ENCODE assay signal across 22 cellular contexts in genomic region chr2:1714291-1715064, GRCh38. TPM values are rescaled to one million over a fixed set of nuclear protein-coding genes. Genes with fewer than 3 reads are reported as not detected.
DNase-seq lines count a peak whose midpoint lies in the region; ATAC-seq, FAIRE-seq and TF ChIP-seq lines count a peak whose summit lies in the region.
"Had no signal": no experiment of that assay in that cellular context is flagged by ENCODE, and none has a peak within 500 bp of the region (broad histone marks: within the 10 kb centered on the region; RNA-seq: fewer than 3 reads in every experiment).

No MANE protein-coding gene starts in this region.

- no peak for DNase-seq in HepG2 (ENCODE audit: low spot score)
- no peak for DNase-seq in glutamatergic neuron
- no peak for DNase-seq in gastrocnemius medialis
- DNase-seq in stimulated activated naive CD8-positive, alpha-beta T cell treated with anti-CD3 and anti-CD28 coated beads, Interleukin-15, amount 100 ng/mL, for 72 hours = no peak
- DNase-seq in activated T-cell treated with anti-CD3 and anti-CD28 coated beads, Interleukin-2, amount 50 U/mL, for 48 hours = no peak
- DNase-seq in stimulated activated naive CD8-positive, alpha-beta T cell treated with anti-CD3 and anti-CD28 coated beads, Interleukin-15, Interleukin-2, amounts not matched to agents 100 U/mL and 50 U/mL, for 24 hours = no peak
- no peak for DNase-seq in SIG-M5 treated with dmso at 0.1 percent for 504 hours (lab: John Stamatoyannopoulos, UW; ENCODE audit: unreplicated experiment)
- DNase-seq: DMS 273 treated with DMSO at 0.1 percent for 48 hours; GF-D8; Karpas-422; midbrain; NCI-H1092 treated with DMSO at 0.1 percent for 48 hours; NCI-H524; stimulated activated CD4-positive, alpha-beta T cell treated with anti-CD3 and anti-CD28 coated beads, Interleukin-4, amount 100 ng/mL, for 1 hour had no signal

- H4K20me1 ChIP-seq in HepG2 (ENCODE audit: insufficient read depth, low read length) = no peaks in the 10 kb centered on the region

- H3K9ac ChIP-seq in liver (ENCODE audit: low read depth in 1 of 2, low read length in 2 of 2) = no peak overlapping the region
- H3K9ac ChIP-seq in HepG2 (ENCODE audit: insufficient read depth, low read depth, low read length) = no peak overlapping the region
- H3K9ac ChIP-seq: neural progenitor cell had no signal

- no peak for FAIRE-seq in HepG2 (lab: Jason Lieb, UNC)
- FAIRE-seq: A549, GM12891, kidney had no signal

- TF ChIP-seq EP300 in HepG2 (IDR thresholded peaks at IDR 0.05; ENCODE audit: low read depth in 2 of 2, low read length in 2 of 2) = no peak
- TF ChIP-seq EP300 in HepG2 (CRISPR knock-in tag; IDR thresholded peaks at IDR 0.05; ENCODE audit: borderline replicate concordance) = no peak

- no peaks in the 10 kb centered on the region for H3K79me2 ChIP-seq in HepG2 (ENCODE audit: insufficient read depth, low read length)

- H3K36me3 ChIP-seq in liver (ENCODE audit: control insufficient read depth in 4 of 4, insufficient read depth in 3 of 4, low read depth in 1 of 4, low read length in 3 of 4) (no peaks in the 10 kb centered on the region), HepG2 (replicated peaks in 1 of 2; ENCODE audit: control insufficient read depth in 1 of 2, insufficient read depth in 2 of 2, low read length in 2 of 2) (no peaks in the 10 kb centered on the region), gastrocnemius medialis (no peaks in the 10 kb centered on the region)
- H3K36me3 ChIP-seq: neural progenitor cell, right lobe of liver had no signal

- ATAC-seq in HepG2 = no peak
- no peak for ATAC-seq in gastrocnemius medialis
- no peak for ATAC-seq in stimulated activated naive CD8-positive, alpha-beta T cell treated with anti-CD3 and anti-CD28 coated beads, Interleukin-15, amount 100 ng/mL, for 72 hours
- ATAC-seq in stimulated activated naive CD8-positive, alpha-beta T cell treated with anti-CD3 and anti-CD28 coated beads, Interleukin-15, Interleukin-2, amounts not matched to agents 100 U/mL and 50 U/mL, for 24 hours = no peak
- ATAC-seq: A549 had no signal

- H3K4me2 ChIP-seq in HepG2 (ENCODE audit: low read depth, low read length) = no peak overlapping the region
- H3K4me2 ChIP-seq: A549 had no signal

- H3K27me3 ChIP-seq in liver (ENCODE audit: control insufficient read depth in 4 of 4, insufficient read depth in 4 of 4, low read length in 3 of 4) (no peaks in the 10 kb centered on the region), HepG2 (ENCODE audit: control insufficient read depth in 1 of 2, insufficient read depth in 2 of 2, low read length in 2 of 2) (peaks cover 9 to 49% of the 10 kb centered on the region in 2 experiments; a peak in 4 of 5 replicates), gastrocnemius medialis (peaks cover 0 to 7% (median 0%) of the 10 kb centered on the region in 3 donors)
- H3K27me3 ChIP-seq: hepatocyte, right lobe of liver had no signal

- H3K4me1 Mint-ChIP-seq in glutamatergic neuron (ENCODE audit: low read depth, unreplicated experiment) = peaks cover 58% of the 10 kb centered on the region
- H3K4me1 Mint-ChIP-seq in stimulated activated naive CD8-positive, alpha-beta T cell treated with anti-CD3 and anti-CD28 coated beads, Interleukin-15, amount 100 ng/mL, for 72 hours = no peaks in the 10 kb centered on the region

- H2AFZ ChIP-seq in HepG2 (ENCODE audit: low read length) = no peak overlapping the region
- H2AFZ ChIP-seq: hepatocyte, neural progenitor cell had no signal

- no peak for TF ChIP-seq POLR2A in HepG2 (IDR thresholded peaks at IDR 0.05; ENCODE audit: insufficient read depth in 1 of 2, low read depth in 2 of 2, low read length in 2 of 2)
- TF ChIP-seq POLR2A in gastrocnemius medialis (IDR thresholded peaks at IDR 0.05) = no peak

- in situ Hi-C loops in HepG2 (cut with HindIII; ENCODE audit: extremely low pct_ligation_motif_present, low pct_unique_long_range_greater_than_20kb) (no loop called here), gastrocnemius medialis (cut with MboI; ENCODE audit: low sequenced_read_pairs in 4 of 4) (no loop called here)

- H3K27ac ChIP-seq in liver (ENCODE audit: low read depth in 1 of 2, low read length in 2 of 2) = peak overlapping the region; percentile 56 to 73
- no peak overlapping the region for H3K27ac ChIP-seq in HepG2 (ENCODE audit: extremely low read length, insufficient read depth, low read length)
- peak overlapping the region; percentile 60 to 73 (median 66) for H3K27ac ChIP-seq in gastrocnemius medialis
- H3K27ac ChIP-seq: A549, C4-2B, hepatocyte, neural progenitor cell had no signal

- H3K4me3 Mint-ChIP-seq in glutamatergic neuron (ENCODE audit: unreplicated experiment) = peak overlapping the region; percentile 64
- no peak overlapping the region for H3K4me3 Mint-ChIP-seq in stimulated activated naive CD8-positive, alpha-beta T cell treated with anti-CD3 and anti-CD28 coated beads, Interleukin-15, amount 100 ng/mL, for 72 hours
- H3K4me3 Mint-ChIP-seq: neural progenitor cell had no signal

- peaks cover 7% of the 10 kb centered on the region for H3K36me3 Mint-ChIP-seq in glutamatergic neuron (ENCODE audit: unreplicated experiment)

- H3K9me3 ChIP-seq in liver (ENCODE audit: control insufficient read depth in 4 of 4, low read length in 3 of 4) (no peaks in the 10 kb centered on the region), HepG2 (ENCODE audit: low read length) (no peaks in the 10 kb centered on the region), gastrocnemius medialis (no peaks in the 10 kb centered on the region)
- H3K9me3 ChIP-seq: A549, right lobe of liver had no signal

- intact Hi-C loops in HepG2 (cut with micrococcal nuclease; ENCODE audit: unreplicated experiment) (no loop called here), gastrocnemius medialis (cut with DNase I; ENCODE audit: low total_unique reads) (no loop called here)

- peaks cover 27% of the 10 kb centered on the region for H3K9me3 Mint-ChIP-seq in glutamatergic neuron (ENCODE audit: unreplicated experiment)
- peaks cover 9 to 11% of the 10 kb centered on the region in 2 donors for H3K9me3 Mint-ChIP-seq in stimulated activated naive CD8-positive, alpha-beta T cell treated with anti-CD3 and anti-CD28 coated beads, Interleukin-15, amount 100 ng/mL, for 72 hours
- H3K9me3 Mint-ChIP-seq: neural progenitor cell had no signal

- no peak for TF ChIP-seq RAD21 in liver (IDR thresholded peaks at IDR 0.05)
- no peak for TF ChIP-seq RAD21 in HepG2 (CRISPR knock-in tag; IDR thresholded peaks at IDR 0.05)

- H3K27ac Mint-ChIP-seq in glutamatergic neuron (ENCODE audit: unreplicated experiment) = peak overlapping the region; percentile 52
- H3K27ac Mint-ChIP-seq in stimulated activated naive CD8-positive, alpha-beta T cell treated with anti-CD3 and anti-CD28 coated beads, Interleukin-15, amount 100 ng/mL, for 72 hours = no peak overlapping the region
- H3K27ac Mint-ChIP-seq: neural progenitor cell had no signal

- TF ChIP-seq CTCF in liver (IDR thresholded peaks at IDR 0.05; ENCODE audit: low read depth, low read length, missing input control) (no peak), HepG2 (CRISPR knock-in tag; IDR thresholded peaks at IDR 0.05) (no peak), glutamatergic neuron (IDR thresholded peaks at IDR 0.05; ENCODE audit: partially characterized antibody, unreplicated experiment) (no peak), gastrocnemius medialis (IDR thresholded peaks at IDR 0.05 in 4 of 5, conservative IDR thresholded peaks at IDR 0.05 in 1 of 5) (no peak)

- H3K4me3 ChIP-seq in liver (ENCODE audit: low read depth in 1 of 3, low read length in 3 of 3) = no peak overlapping the region
- H3K4me3 ChIP-seq in HepG2 (replicated peaks in 1 of 3; ENCODE audit: insufficient read depth in 1 of 3, low read depth in 2 of 3, low read length in 3 of 3) = no peak overlapping the region
- no peak overlapping the region for H3K4me3 ChIP-seq in gastrocnemius medialis
- H3K4me3 ChIP-seq: A549, hepatocyte, neural progenitor cell, right lobe of liver had no signal

- POLR2A ChIA-PET in HepG2 (lab: Yijun Ruan, JAX) = no interaction called here

- CTCF ChIA-PET in HepG2 (lab: Yijun Ruan, JAX; ENCODE audit: low intra/inter-chr PET ratio, low total read pairs) = no interaction called here

- H3K4me1 ChIP-seq in liver (ENCODE audit: control insufficient read depth in 4 of 4, insufficient read depth in 4 of 4, low read length in 3 of 4) (peaks cover 0 to 3% (median 0%) of the 10 kb centered on the region in 4 donors), HepG2 (ENCODE audit: insufficient read depth, low read length) (no peaks in the 10 kb centered on the region), gastrocnemius medialis (peaks cover 28 to 36% of the 10 kb centered on the region in 2 donors)
- H3K4me1 ChIP-seq: A549, right lobe of liver had no signal

- WGBS in liver = 71% methylated on average over 17 of the region's 17 CpGs
- WGBS in HepG2 (ENCODE audit: low lambda C conversion rate) = 27% methylated on average over 16 of the region's 17 CpGs

- no TSS peak for BruUV-seq in HepG2 (replicated peaks; lab: Mats Ljungman, UMichigan)

- peaks cover 9% of the 10 kb centered on the region for H3K27me3 Mint-ChIP-seq in glutamatergic neuron (ENCODE audit: unreplicated experiment)
- H3K27me3 Mint-ChIP-seq in stimulated activated naive CD8-positive, alpha-beta T cell treated with anti-CD3 and anti-CD28 coated beads, Interleukin-15, amount 100 ng/mL, for 72 hours = peaks cover 25% of the 10 kb centered on the region

RNA-seq across cellular contexts. Expression of gene PXDN, which starts 29.8 kb away (rescaled TPM):
- 10 to 100 TPM; 19.1 to 21.5 TPM for total RNA-seq in liver
- 10 to 100 TPM in 1 of 2 donors, 1 to 10 TPM in 1; 4.2 to 14.7 TPM for polyA plus RNA-seq in liver
- not detected in 2 replicates for total RNA-seq in HepG2 (2016; rRNA removed; fragmentation: Illumina TruSeq; extraction: Trizol)
- not detected in 2 replicates for total RNA-seq in HepG2 (2016; cell fraction: cytosol; rRNA removed; fragmentation: Illumina TruSeq; extraction: Trizol; ENCODE audit: low read depth)
- total RNA-seq in HepG2 (2016; cell fraction: insoluble cytoplasmic fraction; rRNA removed; fragmentation: Illumina TruSeq; extraction: Trizol) = not detected in 2 replicates
- not detected in 2 replicates for total RNA-seq in HepG2 (2016; cell fraction: membrane; rRNA removed; fragmentation: Illumina TruSeq; extraction: Trizol)
- total RNA-seq in HepG2 (2016; cell fraction: nucleus; rRNA removed; fragmentation: Illumina TruSeq; extraction: Trizol) = not detected in 2 replicates
- not detected in 2 replicates for polyA plus RNA-seq in HepG2 (2011; rRNA removed)
- 0.04 TPM in 1 of 2 replicates, not detected in the other for polyA plus RNA-seq in HepG2 (2011; cell fraction: cytosol; rRNA removed)
- polyA plus RNA-seq in HepG2 (2011; cell fraction: nucleus; rRNA removed) = not detected in 2 replicates
- polyA plus RNA-seq in HepG2 (2012) = not detected in 2 replicates
- not detected in 2 replicates for polyA plus RNA-seq in HepG2 (2016; cell fraction: cytosol; fragmentation: Illumina TruSeq; extraction: Trizol; ENCODE audit: low read depth)
- polyA plus RNA-seq in HepG2 (2016; cell fraction: insoluble cytoplasmic fraction; fragmentation: Illumina TruSeq; extraction: Trizol; ENCODE audit: low read depth) = not detected in 2 replicates
- polyA plus RNA-seq in HepG2 (2016; cell fraction: membrane; fragmentation: Illumina TruSeq; extraction: Trizol; ENCODE audit: low read depth) = not detected in 2 replicates
- polyA plus RNA-seq in HepG2 (2016; cell fraction: nucleus; fragmentation: Illumina TruSeq; extraction: Trizol; ENCODE audit: insufficient read depth, low read depth) = not detected in 2 replicates
- 8.0 TPM in 1 of 2 replicates, not detected in the other for polyA minus RNA-seq in HepG2 (2011; rRNA and poly(A)+ RNA removed; ENCODE audit: low replicate concordance)
- polyA minus RNA-seq in HepG2 (2011; cell fraction: cytosol; rRNA and poly(A)+ RNA removed) = 0.53 TPM in 1 of 2 replicates, not detected in the other
- polyA minus RNA-seq in HepG2 (2011; cell fraction: nucleus; rRNA and poly(A)+ RNA removed) = 0.26 TPM in 1 of 2 replicates, not detected in the other
- total RNA-seq in glutamatergic neuron (ENCODE audit: unreplicated experiment) = 226 TPM
- 10 to 100 TPM in 2 of 4 donors, 1 to 10 TPM in 2; 7.8 to 13.4 (median 10.3) TPM for total RNA-seq in gastrocnemius medialis

Comparison
In these comparisons a context has a peak if more than half of its experiments do, and no peak if none do; other contexts are left out.
1. RNA of gene PXDN, which starts 29.8 kb away (total RNA-seq): 226 TPM in glutamatergic neuron (single experiment); 19.1 to 21.5 TPM in liver, 7.8 to 13.4 TPM in gastrocnemius medialis and not detected in HepG2; every median in the first group is over 10 times any median in the second.